Comparison of ENCODE assay signal across 20 cellular contexts in the genomic region with DNA sequence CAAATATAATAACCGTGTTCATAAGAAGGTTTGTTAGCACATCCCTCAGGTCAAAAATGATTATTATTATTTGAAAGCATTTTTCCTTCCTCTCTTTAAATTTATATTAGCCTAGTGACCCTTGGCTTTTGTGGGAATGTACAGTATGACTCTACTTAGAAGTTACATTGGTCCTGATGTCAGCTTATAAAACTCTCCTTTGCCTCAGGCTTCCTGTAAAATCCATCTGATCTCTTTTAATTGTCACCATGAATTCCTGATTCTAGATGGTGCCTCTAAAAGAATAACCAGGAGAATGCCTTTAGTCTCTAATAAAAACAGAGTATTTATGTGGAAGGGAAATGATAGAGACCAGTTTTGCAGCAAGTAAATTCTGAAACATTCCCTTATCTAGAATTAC.
"Had no signal": no experiment of that assay in that cellular context is flagged by ENCODE, and none has a peak within 500 bp of the region (broad histone marks: within the 10 kb centered on the region; RNA-seq: fewer than 3 reads in every experiment).

No MANE protein-coding gene starts in this region.

- H3K36me3 Mint-ChIP-seq: naive thymus-derived CD4-positive, alpha-beta T cell; stimulated activated naive B cell treated with anti-CD40 and anti-IgM and Interleukin-4, amounts not matched to agents 10 μg/mL and 1 μg/mL and 100 μg/mL, for 72 hours had no signal

- H3K4me1 Mint-ChIP-seq: naive thymus-derived CD4-positive, alpha-beta T cell; nephron progenitor cell; stimulated activated naive B cell treated with anti-CD40 and anti-IgM and Interleukin-4, amounts not matched to agents 10 μg/mL and 1 μg/mL and 100 μg/mL, for 72 hours; stimulated activated naive CD8-positive, alpha-beta T cell treated with anti-CD3 and anti-CD28 coated beads, Interleukin-15, amount 100 ng/mL, for 72 hours had no signal

- H3K27ac Mint-ChIP-seq: naive thymus-derived CD4-positive, alpha-beta T cell; nephron progenitor cell; stimulated activated naive B cell treated with anti-CD40 and anti-IgM and Interleukin-4, amounts not matched to agents 10 μg/mL and 1 μg/mL and 100 μg/mL, for 72 hours; stimulated activated naive CD8-positive, alpha-beta T cell treated with anti-CD3 and anti-CD28 coated beads, Interleukin-15, amount 100 ng/mL, for 72 hours had no signal

- H3K4me3 ChIP-seq: dorsolateral prefrontal cortex, heart left ventricle, psoas muscle, right lobe of liver, testis, tibial nerve had no signal

- H3K27me3 Mint-ChIP-seq: naive thymus-derived CD4-positive, alpha-beta T cell; stimulated activated naive B cell treated with anti-CD40 and anti-IgM and Interleukin-4, amounts not matched to agents 10 μg/mL and 1 μg/mL and 100 μg/mL, for 72 hours; stimulated activated naive CD8-positive, alpha-beta T cell treated with anti-CD3 and anti-CD28 coated beads, Interleukin-15, amount 100 ng/mL, for 72 hours had no signal

- H3K27ac ChIP-seq: dorsolateral prefrontal cortex, heart left ventricle, parathyroid adenoma, psoas muscle, right lobe of liver, testis, tibial nerve had no signal

- H3K4me3 Mint-ChIP-seq: naive thymus-derived CD4-positive, alpha-beta T cell; nephron progenitor cell; stimulated activated naive B cell treated with anti-CD40 and anti-IgM and Interleukin-4, amounts not matched to agents 10 μg/mL and 1 μg/mL and 100 μg/mL, for 72 hours; stimulated activated naive CD8-positive, alpha-beta T cell treated with anti-CD3 and anti-CD28 coated beads, Interleukin-15, amount 100 ng/mL, for 72 hours had no signal

- DNase-seq: cortex of kidney; dorsolateral prefrontal cortex; effector CD8-positive, alpha-beta T cell; heart left ventricle; hypothalamus; mesendoderm; naive thymus-derived CD4-positive, alpha-beta T cell; nephron progenitor cell; psoas muscle; retina; right lobe of liver; stimulated activated CD4-positive, alpha-beta T cell treated with anti-CD3 and anti-CD28 coated beads, Interleukin-2, amount 100 ng/mL, for 24 hours; stimulated activated CD4-positive, alpha-beta T cell treated with anti-CD3 and anti-CD28 coated beads, Interleukin-4, amount 100 ng/mL, for 4 hours; stimulated activated naive B cell treated with anti-CD40 and anti-IgM and Interleukin-4, amounts not matched to agents 10 μg/mL and 1 μg/mL and 100 μg/mL, for 72 hours; stimulated activated naive CD8-positive, alpha-beta T cell treated with anti-CD3 and anti-CD28 coated beads, Interleukin-15, amount 100 ng/mL, for 72 hours; testis had no signal

- ATAC-seq: esophagus mucosa; heart left ventricle; left lobe of liver; naive thymus-derived CD4-positive, alpha-beta T cell; psoas muscle; right lobe of liver; stimulated activated naive B cell treated with anti-CD40 and anti-IgM and Interleukin-4, amounts not matched to agents 10 μg/mL and 1 μg/mL and 100 μg/mL, for 72 hours; stimulated activated naive CD8-positive, alpha-beta T cell treated with anti-CD3 and anti-CD28 coated beads, Interleukin-15, amount 100 ng/mL, for 72 hours had no signal
